8 cellular contexts compared by ENCODE assay signal in genomic region chr1:47996060-47996405, GRCh38. TPM values are rescaled to one million over a fixed set of nuclear protein-coding genes. Genes with fewer than 3 reads are reported as not detected.
DNase-seq lines count a peak whose midpoint lies in the region; ATAC-seq and TF ChIP-seq lines count a peak whose summit lies in the region.

No MANE protein-coding gene starts in this region.

- no peak for TF ChIP-seq POLR2A in esophagus squamous epithelium (IDR thresholded peaks at IDR 0.05)

- intact Hi-C loops in PC-3 (cut with micrococcal nuclease) (loop anchor here (5.0 to 10.0 kb wide), 3 partner anchors 101 to 259 kb away; no protein-coding TSS in a partner anchor), esophagus squamous epithelium (cut with DNase I) (loop anchor here (5.0 kb wide), 1 partner anchor 66 kb away; no protein-coding TSS in a partner anchor)

- CTCF ChIA-PET in PC-3 (lab: Charles Lee), result no interaction called here

- no peaks in the 10 kb centered on the region for H3K9me2 ChIP-seq in PC-3 (replicated peaks; ENCODE audit: low read length)

- H4K20me1 ChIP-seq in BLaER1, result peaks cover 15% of the 10 kb centered on the region; the same call in 1 of the 2 replicates
- H4K20me1 ChIP-seq in PC-3 (ENCODE audit: low read length), result no peaks in the 10 kb centered on the region

- peak overlapping the region; percentile 47 for H3K27ac Mint-ChIP-seq in nephron progenitor cell

- no peaks in the 10 kb centered on the region for H3K9me3 ChIP-seq in BLaER1
- no peaks in the 10 kb centered on the region for H3K9me3 ChIP-seq in PC-3 (ENCODE audit: low read length)
- H3K9me3 ChIP-seq in esophagus squamous epithelium, result no peaks in the 10 kb centered on the region

- H3F3A ChIP-seq in PC-3 (ENCODE audit: low read length, unreplicated experiment), result no peaks in the 10 kb centered on the region

- no peak for DNase-seq in PC-3
- no peak for DNase-seq in esophagus squamous epithelium (lab: John Stamatoyannopoulos, UW)
- DNase-seq in nephron progenitor cell, result no peak
- DNase-seq in pons (ENCODE audit: low spot score), result no peak
- no peak for DNase-seq in KG1 (lab: John Stamatoyannopoulos, UW)

- no peak overlapping the region; the same call in 1 of the 2 replicates for H3K4me3 ChIP-seq in BLaER1
- H3K4me3 ChIP-seq in PC-3 (ENCODE audit: low read length), result peak overlapping the region; percentile 62
- peak overlapping the region; percentile 38 to 84 (median 58) for H3K4me3 ChIP-seq in esophagus squamous epithelium

- H3K9me3 Mint-ChIP-seq in nephron progenitor cell, result no peaks in the 10 kb centered on the region

- H3K36me3 ChIP-seq in BLaER1, result no peaks in the 10 kb centered on the region
- H3K36me3 ChIP-seq in PC-3 (ENCODE audit: low read depth, low read length), result no peaks in the 10 kb centered on the region; the same call in 1 of the 2 replicates
- no peaks in the 10 kb centered on the region for H3K36me3 ChIP-seq in esophagus squamous epithelium

- POLR2A ChIA-PET in PC-3 (lab: Charles Lee; ENCODE audit: unreplicated experiment), result no interaction called here

- H3K4me1 ChIP-seq in BLaER1, result peaks cover 8% of the 10 kb centered on the region
- peaks cover 24% of the 10 kb centered on the region for H3K4me1 ChIP-seq in PC-3 (ENCODE audit: insufficient read depth, low read length)
- H3K4me1 ChIP-seq in esophagus squamous epithelium, result peaks cover 2 to 54% (median 8%) of the 10 kb centered on the region in 3 donors

- H3K27ac ChIP-seq in BLaER1, result no peak overlapping the region
- H3K27ac ChIP-seq in PC-3 (ENCODE audit: low read length), result no peak overlapping the region
- H3K27ac ChIP-seq in esophagus squamous epithelium, result peak overlapping the region; percentile 8 to 93 (median 78)

- peaks cover 21% of the 10 kb centered on the region for H3K79me2 ChIP-seq in PC-3 (ENCODE audit: low read length)

- H3K27me3 ChIP-seq in BLaER1, result peaks cover 58% of the 10 kb centered on the region
- no peaks in the 10 kb centered on the region for H3K27me3 ChIP-seq in PC-3 (ENCODE audit: low read length)
- peaks cover 0 to 83% (median 2%) of the 10 kb centered on the region in 4 donors for H3K27me3 ChIP-seq in esophagus squamous epithelium

- H3K36me3 Mint-ChIP-seq in nephron progenitor cell (ENCODE audit: low read depth), result peaks cover 28% of the 10 kb centered on the region

- H3K4me2 ChIP-seq in BLaER1 (peak overlapping the region; percentile 100), PC-3 (ENCODE audit: low read length) (peak overlapping the region; percentile 89)

- no peak for TF ChIP-seq CTCF in PC-3 (conservative IDR thresholded peaks at IDR 0.05; ENCODE audit: low read depth, low read length)
- TF ChIP-seq CTCF in esophagus squamous epithelium (IDR thresholded peaks at IDR 0.05), result no peak
- TF ChIP-seq CTCF in nephron progenitor cell (IDR thresholded peaks at IDR 0.05), result no peak

- H3K9ac ChIP-seq in BLaER1, result no peak overlapping the region
- no peak overlapping the region for H3K9ac ChIP-seq in PC-3 (ENCODE audit: low read length)

- H3K27me3 Mint-ChIP-seq in nephron progenitor cell (ENCODE audit: low read depth, poor library complexity), result peaks cover 54% of the 10 kb centered on the region

- WGBS in esophagus squamous epithelium, 2 donors, result 46 to 51% methylated on average over 7 of the region's 7 CpGs

- no peak for ATAC-seq in PC-3
- ATAC-seq in HG02840 (IDR thresholded peaks at IDR 0.05; ENCODE audit: low FRiP score, unreplicated experiment), result no peak
- no peak for ATAC-seq in GM21526 (IDR thresholded peaks at IDR 0.05; ENCODE audit: low FRiP score, unreplicated experiment)

- peak overlapping the region; percentile 97 for H3K4me3 Mint-ChIP-seq in nephron progenitor cell

- peaks cover 88% of the 10 kb centered on the region for H3K4me1 Mint-ChIP-seq in nephron progenitor cell

- no TSS peak for BruUV-seq in PC-3 (replicated peaks; lab: Mats Ljungman, UMichigan)

- H2AFZ ChIP-seq in PC-3 (ENCODE audit: low read length), result no peak overlapping the region

RNA-seq across cellular contexts. Expression of gene TRABD2B, which starts 1.2 kb away (rescaled TPM):
- 0.44 and 0.63 TPM in 2 replicates for total RNA-seq in PC-3 (2014; rRNA removed)
- 1 to 10 TPM in 1 of 4 donors, under 1 TPM in 3; 0.26 to 1.7 (median 0.50) TPM for total RNA-seq in esophagus squamous epithelium

Comparison
In these comparisons a context has a peak if more than half of its experiments do, and no peak if none do; other contexts are left out.
1. H3K27ac ChIP-seq: peak in esophagus squamous epithelium (4 of 4); none in BLaER1 (single experiment) and PC-3 (single experiment).